Comparison of ENCODE assay signal across 8 cellular contexts in genomic region chr19:41792513-41793413, GRCh38. TPM values are rescaled to one million over a fixed set of nuclear protein-coding genes. Genes with fewer than 3 reads are reported as not detected.
DNase-seq lines count a peak whose midpoint lies in the region; ATAC-seq and TF ChIP-seq lines count a peak whose summit lies in the region.

No MANE protein-coding gene starts in this region.

- no peak for TF ChIP-seq POLR2A in body of pancreas (IDR thresholded peaks at IDR 0.05)

- TF ChIP-seq CTCF in body of pancreas (IDR thresholded peaks at IDR 0.05) (peak; percentile 34 to 74 (median 63)), kidney epithelial cell (IDR thresholded peaks at IDR 0.05; ENCODE audit: insufficient read depth, low read length, poor library complexity, severe bottlenecking) (peak; percentile 75)

- H3K27ac ChIP-seq in body of pancreas, result no peak overlapping the region

- H3K4me3 ChIP-seq in body of pancreas, result no peak overlapping the region
- no peak overlapping the region for H3K4me3 ChIP-seq in kidney epithelial cell (ENCODE audit: low read depth, low read length)

- DNase-seq in CMK (ENCODE audit: low read depth) (peak; percentile 41), HT-29 (ENCODE audit: low spot score) (peak; percentile 86), T-helper 2 cell (peak in 3 of 5 experiments; percentile 18 to 49 (median 29)), body of pancreas (peak; percentile 55 to 71 (median 61)), kidney epithelial cell (ENCODE audit: low read depth) (no peak)
- peak; percentile 30 to 46 for DNase-seq in stimulated activated CD8-positive, alpha-beta memory T cell treated with anti-CD3 and anti-CD28 coated beads, Interleukin-2, amount 100 ng/mL, for 48 hours (ENCODE audit: low read depth in 2 of 2)

- no peak for ATAC-seq in body of pancreas
- no peak for ATAC-seq in GM21390 (IDR thresholded peaks at IDR 0.05; ENCODE audit: unreplicated experiment)
- no peak for ATAC-seq in GM19351 (IDR thresholded peaks at IDR 0.05; ENCODE audit: unreplicated experiment)

- H3K27me3 ChIP-seq in body of pancreas (no peaks in the 10 kb centered on the region), kidney epithelial cell (ENCODE audit: control insufficient read depth, insufficient read depth, low read length) (peaks cover 8% of the 10 kb centered on the region)

- no peaks in the 10 kb centered on the region for H3K4me1 ChIP-seq in body of pancreas

- H3K9me3 ChIP-seq in body of pancreas, result no peaks in the 10 kb centered on the region

- intact Hi-C loops in body of pancreas (cut with DNase I), result no loop called here

- H3K36me3 ChIP-seq in body of pancreas (replicated peaks in 1 of 2; ENCODE audit: insufficient read depth in 1 of 2, low read depth in 2 of 2) (no peaks in the 10 kb centered on the region), kidney epithelial cell (ENCODE audit: control insufficient read depth, insufficient read depth, low read length) (no peaks in the 10 kb centered on the region)

- WGBS in body of pancreas, 2 donors, result 17 to 18% methylated on average over 22 of the region's 22 CpGs

RNA-seq across cellular contexts. Expression of gene CEACAM3, which starts 3.6 kb away (rescaled TPM):
- total RNA-seq in HT-29 (2014; rRNA removed; shearing (Covaris generic)), result not detected in 2 replicates
- total RNA-seq in body of pancreas, result not detected
- not detected in 2 replicates for total RNA-seq in kidney epithelial cell

RNA-seq across cellular contexts. Expression of gene CEACAM6, which starts 37.4 kb away (rescaled TPM):
- total RNA-seq in HT-29 (2014; rRNA removed; shearing (Covaris generic)), result 11.0 and 13.4 TPM in 2 replicates
- total RNA-seq in body of pancreas, result 10 to 100 TPM in 1 of 2 donors, 1 to 10 TPM in 1; 3.0 to 27.0 TPM
- total RNA-seq in kidney epithelial cell, result 0.13 TPM in 1 of 2 replicates, not detected in the other

RNA-seq across cellular contexts. Expression of gene LYPD4, which starts 51.7 kb away (rescaled TPM):
- total RNA-seq in HT-29 (2014; rRNA removed; shearing (Covaris generic)), result not detected in 2 replicates
- total RNA-seq in body of pancreas, result not detected
- total RNA-seq in kidney epithelial cell, result not detected in 2 replicates

RNA-seq across cellular contexts. Expression of gene DMRTC2, which starts 52.1 kb away (rescaled TPM):
- total RNA-seq in HT-29 (2014; rRNA removed; shearing (Covaris generic)), result not detected in 2 replicates
- not detected for total RNA-seq in body of pancreas
- total RNA-seq in kidney epithelial cell, result not detected in 2 replicates
